In genomic region chr13:25181597-25181996, GRCh38 we compare ENCODE assay signal across 14 cellular contexts.
DNase-seq lines count a peak whose midpoint lies in the region; ATAC-seq, FAIRE-seq and TF ChIP-seq lines count a peak whose summit lies in the region.
"Had no signal": no experiment of that assay in that cellular context is flagged by ENCODE, and none has a peak within 500 bp of the region (broad histone marks: within the 10 kb centered on the region; RNA-seq: fewer than 3 reads in every experiment).

No MANE protein-coding gene starts in this region.

- peak overlapping the region; percentile 20; the same call in 1 of the 2 replicates for H3K4me3 ChIP-seq in GM08714 (ENCODE audit: low read length)
- H3K4me3 ChIP-seq in OCI-LY3 (ENCODE audit: low read length), result peak overlapping the region; percentile 57
- no peak overlapping the region for H3K4me3 ChIP-seq in MM.1S (ENCODE audit: low read length)
- H3K4me3 ChIP-seq: psoas muscle, upper lobe of left lung had no signal

- no peaks in the 10 kb centered on the region for H3F3A ChIP-seq in MM.1S (ENCODE audit: insufficient read depth, low read length)

- H3K27ac ChIP-seq in OCI-LY3 (ENCODE audit: low read length), result peak overlapping the region; percentile 93
- H3K27ac ChIP-seq in MM.1S (ENCODE audit: low read length), result no peak overlapping the region
- H3K27ac ChIP-seq: psoas muscle, upper lobe of left lung had no signal

- H2AFZ ChIP-seq in OCI-LY3 (ENCODE audit: low read depth, low read length), result no peak overlapping the region
- no peak overlapping the region for H2AFZ ChIP-seq in MM.1S (ENCODE audit: low read length)

- no peaks in the 10 kb centered on the region for H4K20me1 ChIP-seq in OCI-LY3 (ENCODE audit: insufficient read depth, low read length)
- no peaks in the 10 kb centered on the region for H4K20me1 ChIP-seq in MM.1S (ENCODE audit: insufficient read depth, low read length)

- peak; percentile 29 for ATAC-seq in GM19455 (IDR thresholded peaks at IDR 0.05; ENCODE audit: unreplicated experiment)
- peak; percentile 18 for ATAC-seq in HG02938 (IDR thresholded peaks at IDR 0.05; ENCODE audit: unreplicated experiment)
- ATAC-seq: psoas muscle had no signal

- no peaks in the 10 kb centered on the region for H3K27me3 ChIP-seq in OCI-LY3 (ENCODE audit: low read depth, low read length)
- H3K27me3 ChIP-seq in MM.1S (replicated peaks; ENCODE audit: insufficient read depth, low read length), result no peaks in the 10 kb centered on the region
- H3K27me3 ChIP-seq: upper lobe of left lung had no signal

- H3K36me3 ChIP-seq in OCI-LY3 (replicated peaks; ENCODE audit: low read depth, low read length) (peaks cover 47% of the 10 kb centered on the region), MM.1S (replicated peaks; ENCODE audit: insufficient read depth, low read length) (no peaks in the 10 kb centered on the region)
- H3K36me3 ChIP-seq: upper lobe of left lung had no signal

- peak overlapping the region; percentile 81 for H3K9ac ChIP-seq in OCI-LY3 (ENCODE audit: low read length)
- no peak overlapping the region for H3K9ac ChIP-seq in MM.1S (ENCODE audit: low read length)

- H3K9me3 ChIP-seq in OCI-LY3 (ENCODE audit: insufficient read depth, low read length) (peaks cover 30% of the 10 kb centered on the region), MM.1S (replicated peaks; ENCODE audit: insufficient read depth, low read length) (no peaks in the 10 kb centered on the region)
- H3K9me3 ChIP-seq: psoas muscle, upper lobe of left lung had no signal

- peaks cover 88% of the 10 kb centered on the region for H3K4me1 ChIP-seq in OCI-LY3 (ENCODE audit: low read length)
- H3K4me1 ChIP-seq in MM.1S (ENCODE audit: low read length), result no peaks in the 10 kb centered on the region
- H3K4me1 ChIP-seq: psoas muscle, upper lobe of left lung had no signal

- H3K4me2 ChIP-seq in OCI-LY3 (ENCODE audit: low read length), result peak overlapping the region; percentile 75
- H3K4me2 ChIP-seq in MM.1S (ENCODE audit: low read depth, low read length), result no peak overlapping the region

- H3K79me2 ChIP-seq in OCI-LY3 (ENCODE audit: low read length), result no peaks in the 10 kb centered on the region
- no peaks in the 10 kb centered on the region for H3K79me2 ChIP-seq in MM.1S (ENCODE audit: low read length)

- DNase-seq in MM.1S (no peak), T-helper 2 cell (no peak), medulla oblongata (ENCODE audit: extremely low spot score) (no peak), RCC 7860 (ENCODE audit: low spot score) (no peak)
- DNase-seq: GDM1, NCI-H1092, OCI-M1, psoas muscle, T1000, upper lobe of left lung had no signal

- TF ChIP-seq CTCF in OCI-LY3 (IDR thresholded peaks at IDR 0.05; ENCODE audit: low read depth, low read length) (no peak), MM.1S (IDR thresholded peaks at IDR 0.05; ENCODE audit: low read length) (no peak)

- no peaks in the 10 kb centered on the region for H3K9me2 ChIP-seq in MM.1S (replicated peaks; ENCODE audit: insufficient read depth, low read length)

- no peak for FAIRE-seq in RCC 7860 (lab: Jason Lieb, UNC)
